28 cellular contexts compared by ENCODE assay signal in genomic region chr14:87916886-87917275, GRCh38.
"Had no signal": no experiment of that assay in that cellular context is flagged by ENCODE, and none has a peak within 500 bp of the region (broad histone marks: within the 10 kb centered on the region; RNA-seq: fewer than 3 reads in every experiment).

No MANE protein-coding gene starts in this region.

- H3K27me3 ChIP-seq: neutrophil, pancreas, right lobe of liver, sigmoid colon, suprapubic skin, testis, tibial nerve, upper lobe of left lung, vagina had no signal

- H3K27ac Mint-ChIP-seq: natural killer cell; nephron; stimulated activated memory B cell treated with anti-CD40 and anti-IgM and Interleukin-4, amounts not matched to agents 10 μg/mL and 1 μg/mL and 100 μg/mL, for 72 hours; stimulated activated naive CD8-positive, alpha-beta T cell treated with anti-CD3 and anti-CD28 coated beads, Interleukin-15, amount 100 ng/mL, for 72 hours had no signal

- H3K4me1 Mint-ChIP-seq: natural killer cell; nephron; stimulated activated memory B cell treated with anti-CD40 and anti-IgM and Interleukin-4, amounts not matched to agents 10 μg/mL and 1 μg/mL and 100 μg/mL, for 72 hours; stimulated activated naive CD8-positive, alpha-beta T cell treated with anti-CD3 and anti-CD28 coated beads, Interleukin-15, amount 100 ng/mL, for 72 hours had no signal

- H3K4me3 Mint-ChIP-seq: naive thymus-derived CD4-positive, alpha-beta T cell; natural killer cell; nephron; stimulated activated memory B cell treated with anti-CD40 and anti-IgM and Interleukin-4, amounts not matched to agents 10 μg/mL and 1 μg/mL and 100 μg/mL, for 72 hours; stimulated activated naive CD8-positive, alpha-beta T cell treated with anti-CD3 and anti-CD28 coated beads, Interleukin-15, amount 100 ng/mL, for 72 hours had no signal

- H3K9me3 ChIP-seq: neutrophil, pancreas, prostate gland, right lobe of liver, suprapubic skin, testis, vagina had no signal

- H3K4me3 ChIP-seq: pancreas, prostate gland, right lobe of liver, sigmoid colon, smooth muscle cell, spleen, suprapubic skin, testis, tibial nerve, upper lobe of left lung, vagina had no signal

- DNase-seq: naive thymus-derived CD4-positive, alpha-beta T cell; natural killer cell; nucleus accumbens; retina; right lobe of liver; sigmoid colon; spleen; stimulated activated CD4-positive, alpha-beta T cell treated with anti-CD3 and anti-CD28 coated beads, Interleukin-12 subunit alpha, Interleukin-12 subunit beta, amount 100 ng/mL, for 4 hours; stimulated activated CD4-positive, alpha-beta T cell treated with anti-CD3 and anti-CD28 coated beads, Interleukin-1b, Interleukin-23, amount 100 ng/mL, for 48 hours; stimulated activated CD4-positive, alpha-beta T cell treated with anti-CD3 and anti-CD28 coated beads, Interleukin-4, amount 100 ng/mL, for 1 hour; stimulated activated CD4-positive, alpha-beta T cell treated with anti-CD3 and anti-CD28 coated beads, Interleukin-4, amount 100 ng/mL, for 4 hours; stimulated activated CD8-positive, alpha-beta memory T cell treated with anti-CD3 and anti-CD28 coated beads, Interleukin-4, amount 100 ng/mL, for 48 hours; stimulated activated naive CD4-positive, alpha-beta T cell; stimulated activated naive CD8-positive, alpha-beta T cell treated with anti-CD3 and anti-CD28 coated beads, Interleukin-15, amount 100 ng/mL, for 72 hours; stimulated activated naive CD8-positive, alpha-beta T cell treated with anti-CD3 and anti-CD28 coated beads, Interleukin-15, Interleukin-2, amounts not matched to agents 100 U/mL and 50 U/mL, for 24 hours; substantia nigra; testis; trophoblast cell had no signal

- H3K4me2 ChIP-seq: smooth muscle cell had no signal

- H3K27ac ChIP-seq: neutrophil, pancreas, prostate gland, right lobe of liver, sigmoid colon, spleen, suprapubic skin, testis, tibial nerve, upper lobe of left lung, vagina had no signal

- ATAC-seq: naive thymus-derived CD4-positive, alpha-beta T cell; natural killer cell; pancreas; stimulated activated naive CD8-positive, alpha-beta T cell treated with anti-CD3 and anti-CD28 coated beads, Interleukin-15, Interleukin-2, amounts not matched to agents 100 U/mL and 50 U/mL, for 24 hours had no signal

- H3K4me1 ChIP-seq: pancreas, prostate gland, right lobe of liver, sigmoid colon, spleen, suprapubic skin, testis, tibial nerve, upper lobe of left lung, vagina had no signal

- H3K36me3 ChIP-seq: neutrophil, pancreas, prostate gland, right lobe of liver, sigmoid colon, spleen, suprapubic skin, tibial nerve, upper lobe of left lung, vagina had no signal
